ENCODE assay signal across 8 cellular contexts in genomic region chr2:171687287-171688128, GRCh38.
DNase-seq lines count a peak whose midpoint lies in the region; ATAC-seq, FAIRE-seq and TF ChIP-seq lines count a peak whose summit lies in the region.

Gene DYNC1I2 (plus strand): TSS chr2:171687469. CDS start chr2:171690156, 2,687 bp downstream.

- in situ Hi-C loops in GM18951 (cut with MboI; ENCODE audit: low sequenced_read_pairs, unreplicated experiment), result no loop called here

- peak; percentile 83 for ATAC-seq in HG03280 (IDR thresholded peaks at IDR 0.05; ENCODE audit: unreplicated experiment)
- ATAC-seq in activated CD4-positive, CD25-positive, alpha-beta regulatory T cell treated with anti-CD3 and anti-CD28 coated beads, Interleukin-2, amount 50 U/mL, for 24 hours, result peak; percentile 88 to 90

- no peak for TF ChIP-seq CTCF in AG09319 (IDR thresholded peaks at IDR 0.05; ENCODE audit: low read depth, low read length)

- peak; percentile 99 for FAIRE-seq in islet of Langerhans (lab: Jason Lieb, UNC)

- peak; percentile 54 for TF ChIP-seq POLR2A in GM18951 (IDR thresholded peaks at IDR 0.05; ENCODE audit: extremely low read depth, insufficient read depth, insufficient read length)

- DNase-seq in AG09319 (ENCODE audit: extremely low read depth, low read depth) (peak; percentile 87), NCI-H345 treated with DMSO at 0.1 percent for 48 hours (lab: John Stamatoyannopoulos, UW; ENCODE audit: unreplicated experiment) (peak; percentile 91), cerebellar cortex (ENCODE audit: low spot score) (peak; percentile 98)
- peak; percentile 72 for DNase-seq in stimulated activated CD4-positive, alpha-beta T cell treated with anti-CD3 and anti-CD28 coated beads, Interleukin-12 subunit alpha, Interleukin-12 subunit beta, amount 100 ng/mL, for 4 hours

Comparison
In these comparisons a context has a peak if more than half of its experiments do, and no peak if none do; other contexts are left out.
1. Peak in every context shown above with its lines: DNase-seq and ATAC-seq.